In genomic region chr5:83076742-83077661, GRCh38 we compare ENCODE assay signal across 8 cellular contexts. TPM values are rescaled to one million over a fixed set of nuclear protein-coding genes. Genes with fewer than 3 reads are reported as not detected.
DNase-seq lines count a peak whose midpoint lies in the region; ATAC-seq and TF ChIP-seq lines count a peak whose summit lies in the region.

A gene with protein sequence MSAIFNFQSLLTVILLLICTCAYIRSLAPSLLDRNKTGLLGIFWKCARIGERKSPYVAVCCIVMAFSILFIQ (minus strand): TSS chr5:83077394. CDS start chr5:83077323, 71 bp downstream.
Gene XRCC4, plus strand, starts transcription at chr5:83077547. Its CDS starts 27,373 bp downstream, at chr5:83104920.

- 0 to 1% methylated on average over 13 to 29 of the region's 44 CpGs for WGBS in gastroesophageal sphincter (ENCODE audit: low coverage in 1 of 2), 2 donors

- peak within 1 kb of the TSS; percentile 98 for H3K4me3 ChIP-seq in NB4 (ENCODE audit: low read depth, low read length)
- peak within 1 kb of the TSS; percentile 88 for H3K4me3 ChIP-seq in SK-N-MC
- H3K4me3 ChIP-seq in gastroesophageal sphincter, result peak within 1 kb of the TSS; percentile 59 to 98
- H3K4me3 ChIP-seq in neutrophil (ENCODE audit: low read depth in 1 of 2, low read length in 1 of 2), result peak within 1 kb of the TSS; percentile 94 to 100

- H3K4me3 Mint-ChIP-seq in HFFc6, result peak within 1 kb of the TSS; percentile 100
- peak within 1 kb of the TSS; percentile 95 for H3K4me3 Mint-ChIP-seq in activated naive CD4-positive, alpha-beta T cell treated with anti-CD3 and anti-CD28 coated beads, Interleukin-2, amount 10 ng/mL, durations not matched to agents 7 days and 5 days

- peaks cover 3% of the 10 kb centered on the region for H3K27me3 Mint-ChIP-seq in HFFc6 (ENCODE audit: insufficient read depth)
- no peaks in the 10 kb centered on the region for H3K27me3 Mint-ChIP-seq in activated naive CD4-positive, alpha-beta T cell treated with anti-CD3 and anti-CD28 coated beads, Interleukin-2, amount 10 ng/mL, durations not matched to agents 7 days and 5 days

- ATAC-seq in gastroesophageal sphincter, result peak; percentile 100

- H3K9me3 ChIP-seq in SK-N-MC (ENCODE audit: low read depth, low read length) (no peaks in the 10 kb centered on the region), gastroesophageal sphincter (no peaks in the 10 kb centered on the region), neutrophil (no peaks in the 10 kb centered on the region)

- peaks cover 32% of the 10 kb centered on the region for H3K36me3 Mint-ChIP-seq in HFFc6 (ENCODE audit: low read depth)
- peaks cover 20% of the 10 kb centered on the region for H3K36me3 Mint-ChIP-seq in activated naive CD4-positive, alpha-beta T cell treated with anti-CD3 and anti-CD28 coated beads, Interleukin-2, amount 10 ng/mL, durations not matched to agents 7 days and 5 days

- H3K4me1 ChIP-seq in gastroesophageal sphincter, result peaks cover 7 to 53% (median 11%) of the 10 kb centered on the region in 3 donors
- peaks cover 18 to 21% of the 10 kb centered on the region in 2 experiments for H3K4me1 ChIP-seq in neutrophil (ENCODE audit: control insufficient read depth in 1 of 2, insufficient read depth in 1 of 2, low read depth in 1 of 2, low read length in 1 of 2)

- no peaks in the 10 kb centered on the region for H3K27me3 ChIP-seq in gastroesophageal sphincter
- H3K27me3 ChIP-seq in neutrophil, result no peaks in the 10 kb centered on the region

- H3K9ac ChIP-seq in SK-N-MC (ENCODE audit: insufficient read length), result peak within 1 kb of the TSS; percentile 91

- H3K27ac Mint-ChIP-seq in HFFc6, result peak within 1 kb of the TSS; percentile 100
- peak within 1 kb of the TSS; percentile 98 for H3K27ac Mint-ChIP-seq in activated naive CD4-positive, alpha-beta T cell treated with anti-CD3 and anti-CD28 coated beads, Interleukin-2, amount 10 ng/mL, durations not matched to agents 7 days and 5 days

- H3K36me3 ChIP-seq in SK-N-MC (ENCODE audit: insufficient read depth, low read length), result peaks cover 9% of the 10 kb centered on the region
- H3K36me3 ChIP-seq in gastroesophageal sphincter, result no peaks in the 10 kb centered on the region
- H3K36me3 ChIP-seq in neutrophil, result no peaks in the 10 kb centered on the region

- DNase-seq in GM04503 (ENCODE audit: low read depth) (peak; percentile 96), HFFc6 (peak; percentile 99), NB4 (ENCODE audit: low read depth) (peak; percentile 98), SK-N-MC (ENCODE audit: low read depth, low spot score) (peak; percentile 86), substantia nigra (lab: John Stamatoyannopoulos, UW) (peak; percentile 68 to 99 (median 96))
- DNase-seq in activated naive CD4-positive, alpha-beta T cell treated with anti-CD3 and anti-CD28 coated beads, Interleukin-2, amount 10 ng/mL, durations not matched to agents 7 days and 5 days, result peak; percentile 97

- TF ChIP-seq CTCF in HFFc6 (IDR thresholded peaks at IDR 0.05) (no peak), NB4 (IDR thresholded peaks at IDR 0.05; ENCODE audit: low read depth, low read length) (no peak), gastroesophageal sphincter (IDR thresholded peaks at IDR 0.05) (no peak), neutrophil (IDR thresholded peaks at IDR 0.05) (peak; percentile 35)

- TF ChIP-seq POLR2A in NB4 (IDR thresholded peaks at IDR 0.05; ENCODE audit: extremely low read depth, insufficient read length) (peak; percentile 87), gastroesophageal sphincter (IDR thresholded peaks at IDR 0.05) (peak; percentile 73 to 83)

- H3K27ac ChIP-seq in SK-N-MC, result peak within 1 kb of the TSS; percentile 60; the same call in 1 of the 2 replicates
- peak within 1 kb of the TSS; percentile 80 to 98 (median 85) for H3K27ac ChIP-seq in gastroesophageal sphincter
- peak within 1 kb of the TSS; percentile 86 for H3K27ac ChIP-seq in neutrophil
- H3K27ac ChIP-seq in substantia nigra (ENCODE audit: low read depth, low read length, poor library complexity, severe bottlenecking), result peak within 1 kb of the TSS; percentile 80

- CTCF ChIA-PET in activated naive CD4-positive, alpha-beta T cell treated with anti-CD3 and anti-CD28 coated beads, Interleukin-2, amount 10 ng/mL, durations not matched to agents 7 days and 5 days (lab: Charles Lee), result interaction anchor here (0.5 to 1.5 kb wide), 4 partner anchors 12 to 1647 kb away, joined by 3 to 4 read pairs (median 4); partner anchors contain the start of gene VCAN

- TF ChIP-seq EP300 in gastroesophageal sphincter (IDR thresholded peaks at IDR 0.05), result no peak

- no peaks in the 10 kb centered on the region for H3K9me3 Mint-ChIP-seq in HFFc6
- H3K9me3 Mint-ChIP-seq in activated naive CD4-positive, alpha-beta T cell treated with anti-CD3 and anti-CD28 coated beads, Interleukin-2, amount 10 ng/mL, durations not matched to agents 7 days and 5 days, result no peaks in the 10 kb centered on the region

- peaks cover 51% of the 10 kb centered on the region for H3K4me1 Mint-ChIP-seq in HFFc6 (ENCODE audit: low read depth)
- peaks cover 46% of the 10 kb centered on the region for H3K4me1 Mint-ChIP-seq in activated naive CD4-positive, alpha-beta T cell treated with anti-CD3 and anti-CD28 coated beads, Interleukin-2, amount 10 ng/mL, durations not matched to agents 7 days and 5 days

RNA-seq across cellular contexts. Expression of the first gene that starts in this region (rescaled TPM):
- total RNA-seq in HFFc6 (2021; fragmentation: NEBNext Ultra II Directional; extraction: Animal tissue kit (Norgen Biotek cat#: 25700)), result 100 to 1,000 TPM; 125 to 164 (median 141) TPM
- 10 to 100 TPM; 23.5 to 53.4 (median 39.5) TPM for total RNA-seq in gastroesophageal sphincter

RNA-seq across cellular contexts. Expression of gene XRCC4, which starts in this region (rescaled TPM):
- 10 to 100 TPM; 13.6 to 17.1 (median 14.4) TPM for total RNA-seq in HFFc6 (2021; fragmentation: NEBNext Ultra II Directional; extraction: Animal tissue kit (Norgen Biotek cat#: 25700))
- total RNA-seq in gastroesophageal sphincter, result 1 to 10 TPM; 3.7 to 9.3 (median 5.4) TPM

Comparison
In these comparisons a context has a peak if more than half of its experiments do, and no peak if none do; other contexts are left out.
1. Peak in every context shown above with its lines: DNase-seq, ATAC-seq, H3K4me3 ChIP-seq and H3K27ac ChIP-seq.